In the genomic region with DNA sequence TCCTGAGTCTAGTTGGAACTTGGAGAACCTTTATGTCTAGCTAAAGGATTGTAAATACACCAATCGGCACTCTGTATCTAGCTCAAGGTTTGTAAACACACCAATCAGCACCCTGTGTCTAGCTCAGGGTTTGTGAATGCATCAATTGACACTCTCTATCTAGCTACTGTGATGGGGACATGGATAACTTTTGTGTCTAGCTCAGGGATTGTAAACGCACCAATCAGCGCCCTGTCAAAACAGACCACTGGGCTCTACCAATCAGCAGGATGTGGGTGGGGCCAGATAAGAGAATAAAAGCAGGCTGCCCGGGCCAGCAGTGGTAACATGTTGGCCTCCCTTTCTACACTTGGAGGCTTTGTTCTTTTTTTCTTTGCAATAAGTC, we compare ENCODE assay signal across 1 cellular context.
A peak's percentile ranks its signal among the peaks of the same experiment; 100 is the strongest.
TF ChIP-seq lines count a peak whose summit lies in the region.

No MANE protein-coding gene starts in this region.

TF ChIP-seq in H1, 55 proteins besides CTCF, POLR2A, EP300 and RAD21:
- peak; percentile 20; the same call in 1 of the 2 replicates for TF ChIP-seq TBP (IDR thresholded peaks at IDR 0.05; ENCODE audit: low read depth, low read length)
